ENCODE assay signal across 1 cellular context in the genomic region with DNA sequence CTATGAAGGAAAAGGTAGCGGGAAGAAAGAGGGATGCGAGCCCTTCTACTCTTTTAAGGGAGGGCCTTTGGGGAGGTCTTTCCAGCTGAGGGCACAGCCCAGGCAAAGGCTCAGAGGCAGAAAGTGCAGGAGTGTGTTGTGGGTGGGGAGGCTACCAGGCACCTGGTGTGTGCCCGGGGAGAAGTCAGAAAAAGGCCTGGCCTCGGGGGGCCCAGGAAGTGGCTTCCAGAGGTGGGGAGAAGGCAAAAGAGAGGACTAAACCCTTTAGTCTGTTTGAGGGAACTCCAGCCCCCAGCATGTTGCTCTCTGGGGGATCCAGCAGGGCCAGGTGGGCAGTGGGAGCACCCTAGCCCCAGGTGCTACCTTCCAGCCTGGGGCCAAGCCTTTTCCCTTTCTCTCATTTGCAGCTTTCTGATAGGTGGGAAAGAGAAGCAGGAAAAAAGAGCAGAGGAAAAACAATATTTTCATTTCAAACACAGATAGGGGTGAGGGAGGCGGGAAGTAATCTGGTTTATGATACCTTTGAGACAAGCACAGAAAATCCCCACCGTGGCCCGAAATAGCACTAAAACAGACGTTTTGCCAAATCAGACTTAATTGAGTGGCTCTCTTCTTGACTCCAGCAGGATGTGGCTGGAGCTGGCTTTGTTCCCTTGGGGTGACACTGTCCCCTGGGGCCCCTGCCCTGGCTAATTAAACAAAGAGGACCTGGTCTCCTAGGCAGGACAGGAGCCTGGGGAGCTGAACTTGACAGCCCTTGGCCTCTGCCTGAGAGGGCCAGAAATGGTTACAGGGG.
TF ChIP-seq lines count a peak whose summit lies in the region.

No MANE protein-coding gene starts in this region.

TF ChIP-seq in HEK293, 187 proteins besides CTCF, POLR2A, EP300 and RAD21 (continued from another document):
- TF ChIP-seq ZNF830 (tag by site-specific recombination; IDR thresholded peaks at IDR 0.05; ENCODE audit: low read depth): no peak
